ENCODE assay signal across 8 cellular contexts in the genomic region with DNA sequence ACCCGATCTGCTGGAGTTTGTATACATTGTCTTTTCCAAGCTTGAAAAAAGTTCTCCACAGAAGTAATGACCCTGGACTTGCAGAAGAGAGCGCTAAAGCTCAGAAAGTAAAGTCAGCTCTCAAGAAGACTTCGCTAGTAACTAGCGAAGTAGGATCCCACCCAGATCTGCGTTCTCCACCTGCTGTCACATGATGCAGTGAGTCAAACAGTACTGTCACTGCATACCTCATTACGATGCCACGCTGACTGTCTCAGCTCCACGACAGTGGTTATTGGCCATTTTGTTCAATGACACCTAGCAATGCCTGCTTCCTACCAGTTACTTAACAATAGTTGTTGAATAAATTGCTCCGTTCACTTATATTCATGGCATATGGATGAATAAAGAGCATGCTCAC. TPM values are rescaled to one million over a fixed set of nuclear protein-coding genes. Genes with fewer than 3 reads are reported as not detected.
DNase-seq lines count a peak whose midpoint lies in the region; ATAC-seq, FAIRE-seq and TF ChIP-seq lines count a peak whose summit lies in the region.

No MANE protein-coding gene starts in this region.

- no peaks in the 10 kb centered on the region for H3K9me3 Mint-ChIP-seq in stimulated activated effector memory CD8-positive, alpha-beta T cell treated with anti-CD3 and anti-CD28 coated beads, Interleukin-12 subunit alpha, Interleukin-12 subunit beta, amount 100 ng/mL, for 72 hours

- no peaks in the 10 kb centered on the region for H3K27me3 ChIP-seq in bronchial epithelial cell (ENCODE audit: control insufficient read depth, insufficient read depth, low read length)

- no peaks in the 10 kb centered on the region for H3K4me1 Mint-ChIP-seq in stimulated activated effector memory CD8-positive, alpha-beta T cell treated with anti-CD3 and anti-CD28 coated beads, Interleukin-12 subunit alpha, Interleukin-12 subunit beta, amount 100 ng/mL, for 72 hours

- TF ChIP-seq CTCF in bronchial epithelial cell (IDR thresholded peaks at IDR 0.05; ENCODE audit: insufficient read depth, low read length, severe bottlenecking), result peak; percentile 70

- DNase-seq in DMS153 (lab: John Stamatoyannopoulos, UW) (peak; percentile 75), GM19240 (ENCODE audit: insufficient read length, low spot score) (peak; percentile 10), HS-5 (ENCODE audit: low read depth) (peak; percentile 46), OCI-M1 (lab: John Stamatoyannopoulos, UW) (peak; percentile 3), bronchial epithelial cell (ENCODE audit: low read depth) (peak; percentile 93), left kidney (ENCODE audit: low read depth, low spot score) (peak; percentile 90)
- DNase-seq in stimulated activated effector memory CD8-positive, alpha-beta T cell treated with anti-CD3 and anti-CD28 coated beads, Interleukin-12 subunit alpha, Interleukin-12 subunit beta, amount 100 ng/mL, for 72 hours (ENCODE audit: low spot score in 2 of 2), result no peak

- no peak overlapping the region for H3K4me3 ChIP-seq in bronchial epithelial cell (ENCODE audit: low read depth, low read length)

- H3K36me3 ChIP-seq in bronchial epithelial cell (ENCODE audit: control insufficient read depth, insufficient read depth, low read length), result no peaks in the 10 kb centered on the region

- peak; percentile 96 for ATAC-seq in stimulated activated effector memory CD8-positive, alpha-beta T cell treated with anti-CD3 and anti-CD28 coated beads, Interleukin-12 subunit alpha, Interleukin-12 subunit beta, amount 100 ng/mL, for 72 hours
- ATAC-seq in HG02571 (IDR thresholded peaks at IDR 0.05; ENCODE audit: unreplicated experiment), result no peak

- no peak overlapping the region for H3K27ac Mint-ChIP-seq in stimulated activated effector memory CD8-positive, alpha-beta T cell treated with anti-CD3 and anti-CD28 coated beads, Interleukin-12 subunit alpha, Interleukin-12 subunit beta, amount 100 ng/mL, for 72 hours

- no peaks in the 10 kb centered on the region for H3K36me3 Mint-ChIP-seq in stimulated activated effector memory CD8-positive, alpha-beta T cell treated with anti-CD3 and anti-CD28 coated beads, Interleukin-12 subunit alpha, Interleukin-12 subunit beta, amount 100 ng/mL, for 72 hours

- no peak overlapping the region for H3K4me3 Mint-ChIP-seq in stimulated activated effector memory CD8-positive, alpha-beta T cell treated with anti-CD3 and anti-CD28 coated beads, Interleukin-12 subunit alpha, Interleukin-12 subunit beta, amount 100 ng/mL, for 72 hours

- FAIRE-seq in bronchial epithelial cell (lab: Jason Lieb, UNC), result peak; percentile 99

RNA-seq across cellular contexts. Expression of a gene that starts 29.7 kb away (rescaled TPM):
- total RNA-seq in bronchial epithelial cell, result 214 and 489 TPM in 2 replicates

Comparison
In these comparisons a context has a peak if more than half of its experiments do, and no peak if none do; other contexts are left out.
1. DNase-seq: peak in DMS153 (single experiment), GM19240 (single experiment), HS-5 (single experiment), OCI-M1 (single experiment), bronchial epithelial cell (single experiment) and left kidney (single experiment); none in stimulated activated effector memory CD8-positive, alpha-beta T cell treated with anti-CD3 and anti-CD28 coated beads, Interleukin-12 subunit alpha, Interleukin-12 subunit beta, amount 100 ng/mL, for 72 hours (0 of 2).